19 cellular contexts compared by ENCODE assay signal in genomic region chr12:109018276-109018675, GRCh38. TPM values are rescaled to one million over a fixed set of nuclear protein-coding genes. Genes with fewer than 3 reads are reported as not detected.
DNase-seq lines count a peak whose midpoint lies in the region; ATAC-seq and TF ChIP-seq lines count a peak whose summit lies in the region.
"Had no signal": no experiment of that assay in that cellular context is flagged by ENCODE, and none has a peak within 500 bp of the region (broad histone marks: within the 10 kb centered on the region; RNA-seq: fewer than 3 reads in every experiment).

No MANE protein-coding gene starts in this region.

- no peak for TF ChIP-seq EP300 in neural cell (conservative IDR thresholded peaks at IDR 0.05; ENCODE audit: poor library complexity, severe bottlenecking)

- H3F3A ChIP-seq in neural cell (ENCODE audit: insufficient read depth, low read length, poor library complexity, severe bottlenecking): no peaks in the 10 kb centered on the region

- no peak overlapping the region for H3K9ac ChIP-seq in neural cell (ENCODE audit: low read length)
- H3K9ac ChIP-seq: BLaER1, SK-N-SH had no signal

- H3K36me3 ChIP-seq in neural cell (ENCODE audit: insufficient read depth, low read length) (no peaks in the 10 kb centered on the region), right lobe of liver (no peaks in the 10 kb centered on the region), gastrocnemius medialis (no peaks in the 10 kb centered on the region)
- H3K36me3 ChIP-seq: BLaER1, MG63 had no signal

- H3K79me2 ChIP-seq in neural cell (replicated peaks; ENCODE audit: insufficient read depth, low read length): peaks cover 37% of the 10 kb centered on the region

- peaks cover 0 to 3% (median 0%) of the 10 kb centered on the region in 4 donors for H3K4me1 ChIP-seq in right lobe of liver
- H3K4me1 ChIP-seq in gastrocnemius medialis: no peaks in the 10 kb centered on the region

- DNase-seq in DMS79 treated with DMSO at 0.1 percent for 48 hours (lab: John Stamatoyannopoulos, UW) (peak; percentile 7), DMS79 (lab: John Stamatoyannopoulos, UW) (no peak), cerebellar cortex (ENCODE audit: low spot score) (peak; percentile 66), coronary artery (ENCODE audit: low spot score) (no peak), right lobe of liver (no peak), gastrocnemius medialis (no peak), middle frontal gyrus (ENCODE audit: extremely low spot score, low spot score) (no peak)
- DNase-seq: CD8-positive, alpha-beta memory T cell; H7; MG63; NCI-H1105; NCI-H187 treated with DMSO at 0.1 percent for 48 hours; SK-N-SH had no signal

- in situ Hi-C loops in gastrocnemius medialis (cut with MboI; ENCODE audit: low sequenced_read_pairs in 4 of 4): no loop called here

- WGBS in right lobe of liver (ENCODE audit: insufficient coverage, low coverage, low lambda C conversion rate, missing lambda C conversion rate): 40% methylated on average over 4 of the region's 4 CpGs

- no peak for ATAC-seq in right lobe of liver
- ATAC-seq in gastrocnemius medialis: no peak
- ATAC-seq: HepG2, Panc1, Right ventricle myocardium inferior had no signal

- H3K27me3 ChIP-seq in neural cell (ENCODE audit: insufficient read depth, low read depth, low read length) (no peaks in the 10 kb centered on the region), right lobe of liver (no peaks in the 10 kb centered on the region), gastrocnemius medialis (no peaks in the 10 kb centered on the region)
- H3K27me3 ChIP-seq: BLaER1 had no signal

- no peaks in the 10 kb centered on the region for H3K9me2 ChIP-seq in neural cell (ENCODE audit: insufficient read depth, low read length)
- H3K9me2 ChIP-seq: SK-N-SH had no signal

- H3K9me3 ChIP-seq in neural cell (ENCODE audit: low read length): no peaks in the 10 kb centered on the region
- H3K9me3 ChIP-seq in right lobe of liver: no peaks in the 10 kb centered on the region
- no peaks in the 10 kb centered on the region for H3K9me3 ChIP-seq in gastrocnemius medialis
- H3K9me3 ChIP-seq: BLaER1, MG63, SK-N-SH had no signal

- no peak for TF ChIP-seq RAD21 in neural cell (conservative IDR thresholded peaks at IDR 0.05)

- H3K4me2 ChIP-seq in neural cell (ENCODE audit: low read length): peak overlapping the region; percentile 93
- H3K4me2 ChIP-seq: BLaER1, SK-N-SH had no signal

- TF ChIP-seq POLR2A in right lobe of liver (IDR thresholded peaks at IDR 0.05) (no peak), gastrocnemius medialis (IDR thresholded peaks at IDR 0.05) (no peak)

- intact Hi-C loops in right lobe of liver (cut with DNase I): no loop called here
- intact Hi-C loops in gastrocnemius medialis (cut with DNase I; ENCODE audit: low total_unique reads): no loop called here

- H3K27ac ChIP-seq in neural cell (ENCODE audit: low read length) (no peak overlapping the region), coronary artery (no peak overlapping the region), right lobe of liver (no peak overlapping the region), gastrocnemius medialis (no peak overlapping the region)
- H3K27ac ChIP-seq: 22Rv1, BLaER1 had no signal

- no peaks in the 10 kb centered on the region for H4K20me1 ChIP-seq in neural cell (ENCODE audit: insufficient read depth)
- H4K20me1 ChIP-seq: BLaER1 had no signal

- peak overlapping the region; percentile 72 for H3K4me3 ChIP-seq in neural cell (ENCODE audit: low read length)
- no peak overlapping the region for H3K4me3 ChIP-seq in coronary artery
- H3K4me3 ChIP-seq in right lobe of liver: no peak overlapping the region
- no peak overlapping the region for H3K4me3 ChIP-seq in gastrocnemius medialis
- H3K4me3 ChIP-seq: BLaER1, MG63 had no signal

- no peak for TF ChIP-seq CTCF in neural cell (IDR thresholded peaks at IDR 0.05; ENCODE audit: poor library complexity, severe bottlenecking)
- TF ChIP-seq CTCF in coronary artery (IDR thresholded peaks at IDR 0.05): no peak
- TF ChIP-seq CTCF in right lobe of liver (IDR thresholded peaks at IDR 0.05): no peak
- no peak for TF ChIP-seq CTCF in gastrocnemius medialis (IDR thresholded peaks at IDR 0.05 in 4 of 5, conservative IDR thresholded peaks at IDR 0.05 in 1 of 5)

- no peak overlapping the region for H2AFZ ChIP-seq in neural cell (ENCODE audit: low read depth, low read length)

TF ChIP-seq in neural cell, 6 proteins besides CTCF, POLR2A, EP300 and RAD21:
- TF ChIP-seq TAF1 (IDR thresholded peaks at IDR 0.05; ENCODE audit: low read depth) (no peak), SMC3 (conservative IDR thresholded peaks at IDR 0.05; ENCODE audit: poor library complexity) (no peak), POLR2AphosphoS5 (IDR thresholded peaks at IDR 0.05) (no peak)
- TF ChIP-seq, protein P1, sequence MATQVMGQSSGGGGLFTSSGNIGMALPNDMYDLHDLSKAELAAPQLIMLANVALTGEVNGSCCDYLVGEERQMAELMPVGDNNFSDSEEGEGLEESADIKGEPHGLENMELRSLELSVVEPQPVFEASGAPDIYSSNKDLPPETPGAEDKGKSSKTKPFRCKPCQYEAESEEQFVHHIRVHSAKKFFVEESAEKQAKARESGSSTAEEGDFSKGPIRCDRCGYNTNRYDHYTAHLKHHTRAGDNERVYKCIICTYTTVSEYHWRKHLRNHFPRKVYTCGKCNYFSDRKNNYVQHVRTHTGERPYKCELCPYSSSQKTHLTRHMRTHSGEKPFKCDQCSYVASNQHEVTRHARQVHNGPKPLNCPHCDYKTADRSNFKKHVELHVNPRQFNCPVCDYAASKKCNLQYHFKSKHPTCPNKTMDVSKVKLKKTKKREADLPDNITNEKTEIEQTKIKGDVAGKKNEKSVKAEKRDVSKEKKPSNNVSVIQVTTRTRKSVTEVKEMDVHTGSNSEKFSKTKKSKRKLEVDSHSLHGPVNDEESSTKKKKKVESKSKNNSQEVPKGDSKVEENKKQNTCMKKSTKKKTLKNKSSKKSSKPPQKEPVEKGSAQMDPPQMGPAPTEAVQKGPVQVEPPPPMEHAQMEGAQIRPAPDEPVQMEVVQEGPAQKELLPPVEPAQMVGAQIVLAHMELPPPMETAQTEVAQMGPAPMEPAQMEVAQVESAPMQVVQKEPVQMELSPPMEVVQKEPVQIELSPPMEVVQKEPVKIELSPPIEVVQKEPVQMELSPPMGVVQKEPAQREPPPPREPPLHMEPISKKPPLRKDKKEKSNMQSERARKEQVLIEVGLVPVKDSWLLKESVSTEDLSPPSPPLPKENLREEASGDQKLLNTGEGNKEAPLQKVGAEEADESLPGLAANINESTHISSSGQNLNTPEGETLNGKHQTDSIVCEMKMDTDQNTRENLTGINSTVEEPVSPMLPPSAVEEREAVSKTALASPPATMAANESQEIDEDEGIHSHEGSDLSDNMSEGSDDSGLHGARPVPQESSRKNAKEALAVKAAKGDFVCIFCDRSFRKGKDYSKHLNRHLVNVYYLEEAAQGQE (IDR thresholded peaks at IDR 0.05; ENCODE audit: borderline replicate concordance): no peak

RNA-seq across cellular contexts. Expression of gene SVOP, which starts 2.6 kb away (rescaled TPM):
- polyA plus RNA-seq in neural cell: 41.3 and 47.4 TPM in 2 replicates
- polyA minus RNA-seq in neural cell: 64.5 and 73.5 TPM in 2 replicates
- not detected for total RNA-seq in right lobe of liver
- total RNA-seq in gastrocnemius medialis: under 1 TPM in 1 of 4 donors, not detected in 3; 0.03 TPM
- total RNA-seq: CD8-positive, alpha-beta memory T cell; HepG2 had no signal
- polyA plus RNA-seq: CD8-positive, alpha-beta memory T cell; HepG2 had no signal

RNA-seq across cellular contexts. Expression of gene USP30, which starts 34.1 kb away (rescaled TPM):
- polyA plus RNA-seq in neural cell: 37.2 and 40.6 TPM in 2 replicates
- polyA minus RNA-seq in neural cell: 38.9 and 39.0 TPM in 2 replicates
- total RNA-seq in right lobe of liver (10 to 100 TPM in 3 of 6 experiments, 1 to 10 TPM in 3; 6.4 to 17.6 (median 11.0) TPM), gastrocnemius medialis (10 to 100 TPM in 3 of 4 donors, 1 to 10 TPM in 1; 6.4 to 21.2 (median 13.3) TPM)

Comparison
In these comparisons a context has a peak if more than half of its experiments do, and no peak if none do; other contexts are left out.
1. DNase-seq: peak in DMS79 treated with DMSO at 0.1 percent for 48 hours (single experiment) and cerebellar cortex (single experiment); none in DMS79 (single experiment), coronary artery (single experiment), right lobe of liver (0 of 3), gastrocnemius medialis (0 of 2) and middle frontal gyrus (single experiment).